ENCODE assay signal across 11 cellular contexts in the genomic region with DNA sequence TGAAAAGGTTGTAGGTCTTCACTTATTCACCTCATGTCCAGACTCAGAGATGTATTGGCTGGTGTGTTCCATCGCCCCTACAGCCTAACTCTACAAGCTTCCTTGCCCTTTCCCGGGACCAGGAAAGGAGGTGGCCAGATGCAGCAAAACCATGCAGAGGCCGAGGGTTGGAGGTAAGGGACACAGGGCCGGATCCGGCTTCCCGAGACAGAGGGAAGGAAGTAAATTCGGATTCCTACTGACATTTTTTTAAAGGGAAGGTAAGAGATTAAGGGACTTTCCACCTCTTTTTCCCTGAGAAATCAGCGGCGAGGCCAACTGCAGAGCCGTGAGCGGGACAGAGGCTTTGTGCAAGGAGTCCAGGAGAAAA. TPM values are rescaled to one million over a fixed set of nuclear protein-coding genes. Genes with fewer than 3 reads are reported as not detected.
DNase-seq lines count a peak whose midpoint lies in the region; FAIRE-seq and TF ChIP-seq lines count a peak whose summit lies in the region.
"Had no signal": no experiment of that assay in that cellular context is flagged by ENCODE, and none has a peak within 500 bp of the region (broad histone marks: within the 10 kb centered on the region; RNA-seq: fewer than 3 reads in every experiment).

No MANE protein-coding gene starts in this region.

- WGBS in HUES64, result 30% methylated on average over 11 of the region's 11 CpGs

- H4K20me1 ChIP-seq in astrocyte (ENCODE audit: insufficient read depth, low read length), result no peaks in the 10 kb centered on the region

- H3K27me3 Mint-ChIP-seq in CD4-positive, alpha-beta memory T cell, result peaks cover 23 to 34% of the 10 kb centered on the region in 2 donors
- H3K27me3 Mint-ChIP-seq in astrocyte (ENCODE audit: low read depth, unreplicated experiment), result peaks cover 37% of the 10 kb centered on the region

- no peak overlapping the region for H3K27ac ChIP-seq in CD4-positive, alpha-beta memory T cell (ENCODE audit: low read depth, low read length)
- H3K27ac ChIP-seq in HUES64 (ENCODE audit: low read depth, low read length), result no peak overlapping the region
- no peak overlapping the region for H3K27ac ChIP-seq in astrocyte (ENCODE audit: low read depth, low read length)
- peak overlapping the region in 1 of 2 donors; percentile 22 for H3K27ac ChIP-seq in mucosa of rectum (ENCODE audit: low read depth in 2 of 2, low read length in 2 of 2)
- no peak overlapping the region for H3K27ac ChIP-seq in caudate nucleus (ENCODE audit: low read depth, low read length)
- H3K27ac ChIP-seq: neutrophil, SK-N-MC had no signal

- H3K9me3 Mint-ChIP-seq in CD4-positive, alpha-beta memory T cell, result no peaks in the 10 kb centered on the region
- H3K9me3 Mint-ChIP-seq in astrocyte (ENCODE audit: unreplicated experiment), result peaks cover 2% of the 10 kb centered on the region

- POLR2A ChIA-PET in CD4-positive, alpha-beta memory T cell (lab: Charles Lee; ENCODE audit: partially characterized antibody), result no interaction called here

- H3K4me3 Mint-ChIP-seq in CD4-positive, alpha-beta memory T cell, result peak overlapping the region; percentile 64 to 80 (median 74)
- peak overlapping the region; percentile 45 for H3K4me3 Mint-ChIP-seq in astrocyte (ENCODE audit: unreplicated experiment)

- CTCF ChIA-PET in CD4-positive, alpha-beta memory T cell (lab: Charles Lee; ENCODE audit: partially characterized antibody), result no interaction called here

- peaks cover 13% of the 10 kb centered on the region for H3K27me3 ChIP-seq in CD4-positive, alpha-beta memory T cell (ENCODE audit: insufficient read depth, low read length)
- H3K27me3 ChIP-seq in HUES64 (ENCODE audit: insufficient read depth, low read length), result peaks cover 78% of the 10 kb centered on the region
- peaks cover 38% of the 10 kb centered on the region for H3K27me3 ChIP-seq in astrocyte (ENCODE audit: insufficient read depth, low read length)
- peaks cover 11 to 14% of the 10 kb centered on the region in 2 donors for H3K27me3 ChIP-seq in mucosa of rectum (ENCODE audit: control insufficient read depth in 2 of 2, insufficient read depth in 2 of 2, low read length in 2 of 2)

- H3K9ac ChIP-seq in HUES64 (ENCODE audit: low read depth, low read length), result no peak overlapping the region
- H3K9ac ChIP-seq in astrocyte (ENCODE audit: low read length), result no peak overlapping the region
- H3K9ac ChIP-seq in mucosa of rectum (ENCODE audit: low read depth in 1 of 2, low read length in 2 of 2), result peak overlapping the region in 1 of 2 donors; percentile 48

- H3K4me2 ChIP-seq in astrocyte (ENCODE audit: low read length), result no peak overlapping the region

- H3K27ac Mint-ChIP-seq in CD4-positive, alpha-beta memory T cell, result no peak overlapping the region
- H3K27ac Mint-ChIP-seq in astrocyte (ENCODE audit: unreplicated experiment), result no peak overlapping the region

- H3K4me1 ChIP-seq in CD4-positive, alpha-beta memory T cell (ENCODE audit: insufficient read depth, low read length), result no peaks in the 10 kb centered on the region
- no peaks in the 10 kb centered on the region for H3K4me1 ChIP-seq in HUES64 (ENCODE audit: insufficient read depth, low read length)
- no peaks in the 10 kb centered on the region for H3K4me1 ChIP-seq in astrocyte (ENCODE audit: insufficient read depth, low read length)
- H3K4me1 ChIP-seq in mucosa of rectum (ENCODE audit: control insufficient read depth in 2 of 2, insufficient read depth in 2 of 2, low read length in 2 of 2), result peaks cover 0 to 8% of the 10 kb centered on the region in 2 donors

- H3K36me3 ChIP-seq in CD4-positive, alpha-beta memory T cell (ENCODE audit: insufficient read depth, low read length), result no peaks in the 10 kb centered on the region
- H3K36me3 ChIP-seq in HUES64 (ENCODE audit: insufficient read depth, low read length) (no peaks in the 10 kb centered on the region), astrocyte (ENCODE audit: insufficient read depth, low read length) (no peaks in the 10 kb centered on the region), mucosa of rectum (ENCODE audit: control insufficient read depth in 2 of 2, insufficient read depth in 2 of 2, low read length in 2 of 2) (no peaks in the 10 kb centered on the region)
- H3K36me3 ChIP-seq: neutrophil had no signal

- H2AFZ ChIP-seq in astrocyte (ENCODE audit: low read depth, low read length), result no peak overlapping the region

- no peaks in the 10 kb centered on the region for H3K9me3 ChIP-seq in CD4-positive, alpha-beta memory T cell (ENCODE audit: control insufficient read depth in 1 of 2, low read length in 2 of 2)
- H3K9me3 ChIP-seq in HUES64 (ENCODE audit: insufficient read depth, low read depth, low read length), result no peaks in the 10 kb centered on the region
- H3K9me3 ChIP-seq in astrocyte (ENCODE audit: insufficient read depth, low read depth, low read length), result no peaks in the 10 kb centered on the region
- no peaks in the 10 kb centered on the region for H3K9me3 ChIP-seq in mucosa of rectum (ENCODE audit: control insufficient read depth in 2 of 2, low read length in 2 of 2)
- H3K9me3 ChIP-seq: neutrophil had no signal

- H3K4me3 ChIP-seq in CD4-positive, alpha-beta memory T cell (ENCODE audit: low read length in 2 of 2), result no peak overlapping the region
- peak overlapping the region; percentile 50 for H3K4me3 ChIP-seq in HUES64 (ENCODE audit: low read length)
- H3K4me3 ChIP-seq in astrocyte (ENCODE audit: insufficient read depth, low read depth, low read length), result no peak overlapping the region
- peak overlapping the region; percentile 65 to 68 for H3K4me3 ChIP-seq in mucosa of rectum (ENCODE audit: low read length in 2 of 2)
- H3K4me3 ChIP-seq: SK-N-MC had no signal

- DNase-seq in CD4-positive, alpha-beta memory T cell, result no peak
- no peak for DNase-seq in astrocyte (ENCODE audit: low read depth)
- DNase-seq in caudate nucleus (lab: John Stamatoyannopoulos, UW), result no peak
- no peak for DNase-seq in NCI-H1436 treated with DMSO at 0.1 percent for 48 hours (lab: John Stamatoyannopoulos, UW)
- no peak for DNase-seq in activated gamma-delta T cell (lab: John Stamatoyannopoulos, UW)
- no peak for DNase-seq in AG08395 (ENCODE audit: low spot score)
- DNase-seq: amniotic stem cell had no signal

- intact Hi-C loops in CD4-positive, alpha-beta memory T cell (cut with micrococcal nuclease), result no loop called here

- H3K79me2 ChIP-seq in astrocyte (ENCODE audit: insufficient read depth, low read length), result no peaks in the 10 kb centered on the region

- no peaks in the 10 kb centered on the region for H3K36me3 Mint-ChIP-seq in CD4-positive, alpha-beta memory T cell
- H3K36me3 Mint-ChIP-seq in astrocyte (ENCODE audit: low read depth, unreplicated experiment), result no peaks in the 10 kb centered on the region

- H3K4me1 Mint-ChIP-seq in CD4-positive, alpha-beta memory T cell, result peaks cover 3 to 8% (median 7%) of the 10 kb centered on the region in 4 donors
- H3K4me1 Mint-ChIP-seq in astrocyte (ENCODE audit: low read depth, unreplicated experiment), result no peaks in the 10 kb centered on the region

- TF ChIP-seq CTCF in astrocyte (IDR thresholded peaks at IDR 0.05; ENCODE audit: insufficient read depth, low read depth, low read length), result no peak

- FAIRE-seq in astrocyte (lab: Jason Lieb, UNC), result no peak

RNA-seq across cellular contexts. Expression of gene EPHA10, which starts 12.7 kb away (rescaled TPM):
- under 1 TPM in 1 of 2 experiments, not detected in 1; 0.36 TPM for total RNA-seq in CD4-positive, alpha-beta memory T cell
- polyA plus RNA-seq in CD4-positive, alpha-beta memory T cell, result not detected
- 0.20 TPM for polyA plus RNA-seq in HUES64 (2013, experiment 1 of 2)
- 0.06 TPM for polyA plus RNA-seq in HUES64 (2013, experiment 2 of 2)
- total RNA-seq in astrocyte, result 0.31 TPM in 1 of 2 replicates, not detected in the other

RNA-seq across cellular contexts. Expression of gene MANEAL, which starts 41.4 kb away (rescaled TPM):
- total RNA-seq in CD4-positive, alpha-beta memory T cell, result 1 to 10 TPM; 1.9 to 2.3 TPM
- polyA plus RNA-seq in CD4-positive, alpha-beta memory T cell, result 1 to 10 TPM in 1 of 2 donors, under 1 TPM in 1; 0.58 to 1.3 TPM
- polyA plus RNA-seq in HUES64 (2013, experiment 1 of 2), result 3.5 TPM
- 2.8 TPM for polyA plus RNA-seq in HUES64 (2013, experiment 2 of 2)
- 0.67 and 1.4 TPM in 2 replicates for total RNA-seq in astrocyte

RNA-seq across cellular contexts. Expression of gene C1orf122, which starts 55.4 kb away (rescaled TPM):
- 10 to 100 TPM; 12.4 to 13.9 TPM for total RNA-seq in CD4-positive, alpha-beta memory T cell
- polyA plus RNA-seq in CD4-positive, alpha-beta memory T cell, result 10 to 100 TPM; 21.9 to 28.9 TPM
- polyA plus RNA-seq in HUES64 (2013, experiment 1 of 2), result 35.3 TPM
- 32.6 TPM for polyA plus RNA-seq in HUES64 (2013, experiment 2 of 2)
- 69.6 and 70.0 TPM in 2 replicates for total RNA-seq in astrocyte

RNA-seq across cellular contexts. Expression of gene YRDC, which starts 55.8 kb away (rescaled TPM):
- total RNA-seq in CD4-positive, alpha-beta memory T cell, result 10 to 100 TPM; 13.8 to 14.1 TPM
- polyA plus RNA-seq in CD4-positive, alpha-beta memory T cell, result 10 to 100 TPM; 21.4 to 28.6 TPM
- polyA plus RNA-seq in HUES64 (2013, experiment 1 of 2), result 21.4 TPM
- polyA plus RNA-seq in HUES64 (2013, experiment 2 of 2), result 19.5 TPM
- total RNA-seq in astrocyte, result 25.9 and 28.1 TPM in 2 replicates

RNA-seq across cellular contexts. Expression of gene CDCA8, which starts 59.9 kb away (rescaled TPM):
- total RNA-seq in CD4-positive, alpha-beta memory T cell, result 1 to 10 TPM in 1 of 2 experiments, under 1 TPM in 1; 0.61 to 1.3 TPM
- 1 to 10 TPM; 1.2 to 2.7 TPM for polyA plus RNA-seq in CD4-positive, alpha-beta memory T cell
- polyA plus RNA-seq in HUES64 (2013, experiment 1 of 2), result 37.4 TPM
- 41.8 TPM for polyA plus RNA-seq in HUES64 (2013, experiment 2 of 2)
- 4.2 and 5.5 TPM in 2 replicates for total RNA-seq in astrocyte

Comparison
In these comparisons a context has a peak if more than half of its experiments do, and no peak if none do; other contexts are left out.
1. H3K4me3 ChIP-seq: peak in HUES64 (single experiment) and mucosa of rectum (2 of 2); none in CD4-positive, alpha-beta memory T cell (0 of 2) and astrocyte (single experiment).